Comparison of ENCODE assay signal across 9 cellular contexts in genomic region chr1:26276432-26276838, GRCh38. TPM values are rescaled to one million over a fixed set of nuclear protein-coding genes. Genes with fewer than 3 reads are reported as not detected.
DNase-seq lines count a peak whose midpoint lies in the region; ATAC-seq and TF ChIP-seq lines count a peak whose summit lies in the region.
"Had no signal": no experiment of that assay in that cellular context is flagged by ENCODE, and none has a peak within 500 bp of the region (broad histone marks: within the 10 kb centered on the region; RNA-seq: fewer than 3 reads in every experiment).

No MANE protein-coding gene starts in this region.

- DNase-seq in SK-N-SH: no peak
- no peak for DNase-seq in activated T-helper 1 cell treated with anti-CD3 and anti-CD28 coated beads, Interleukin-12 subunit alpha, Interleukin-12 subunit beta, Interleukin-2, Interleukin-4 antibody, amounts not matched to agents 30 ng/mL and 10 ng/mL and 1 ng/mL, durations not matched to agents 14 hours and 24 hours and 36 hours (ENCODE audit: low spot score)
- DNase-seq in left colon: peak in 1 of 2 donors; percentile 59
- DNase-seq in GM13976 (ENCODE audit: low spot score): no peak
- no peak for DNase-seq in DMS79 treated with DMSO at 0.1 percent for 48 hours (lab: John Stamatoyannopoulos, UW)

- no peaks in the 10 kb centered on the region for H3K9me3 Mint-ChIP-seq in activated T-helper 1 cell treated with anti-CD3 and anti-CD28 coated beads, Interleukin-12 subunit alpha, Interleukin-12 subunit beta, Interleukin-2, Interleukin-4 antibody, amounts not matched to agents 30 ng/mL and 10 ng/mL and 1 ng/mL, durations not matched to agents 14 hours and 24 hours and 36 hours

- in situ Hi-C loops in GM13976 (cut with MboI; ENCODE audit: low sequenced_read_pairs, unreplicated experiment): no loop called here

- H3K27me3 Mint-ChIP-seq in activated T-helper 1 cell treated with anti-CD3 and anti-CD28 coated beads, Interleukin-12 subunit alpha, Interleukin-12 subunit beta, Interleukin-2, Interleukin-4 antibody, amounts not matched to agents 30 ng/mL and 10 ng/mL and 1 ng/mL, durations not matched to agents 14 hours and 24 hours and 36 hours (ENCODE audit: insufficient read depth): no peaks in the 10 kb centered on the region

- H3K4me3 ChIP-seq in SK-N-SH (ENCODE audit: low read depth in 2 of 2, low read length in 1 of 2): no peak overlapping the region

- H3K9ac ChIP-seq in SK-N-SH: peak overlapping the region; percentile 47; the same call in 1 of the 2 replicates

- H3K36me3 Mint-ChIP-seq in activated T-helper 1 cell treated with anti-CD3 and anti-CD28 coated beads, Interleukin-12 subunit alpha, Interleukin-12 subunit beta, Interleukin-2, Interleukin-4 antibody, amounts not matched to agents 30 ng/mL and 10 ng/mL and 1 ng/mL, durations not matched to agents 14 hours and 24 hours and 36 hours (ENCODE audit: low read depth): peaks cover 41% of the 10 kb centered on the region

- no peak for TF ChIP-seq POLR2A in GM18505 (IDR thresholded peaks at IDR 0.05; ENCODE audit: borderline replicate concordance, extremely low read depth, insufficient read depth, insufficient read length)

- H3K4me1 Mint-ChIP-seq in activated T-helper 1 cell treated with anti-CD3 and anti-CD28 coated beads, Interleukin-12 subunit alpha, Interleukin-12 subunit beta, Interleukin-2, Interleukin-4 antibody, amounts not matched to agents 30 ng/mL and 10 ng/mL and 1 ng/mL, durations not matched to agents 14 hours and 24 hours and 36 hours (ENCODE audit: low read depth): peaks cover 63% of the 10 kb centered on the region

- peaks cover 6% of the 10 kb centered on the region for H4K20me1 ChIP-seq in SK-N-SH (ENCODE audit: insufficient read depth)

- WGBS in SK-N-SH (ENCODE audit: low lambda C conversion rate): 0% methylated on average over 1 of the region's 2 CpGs

- TF ChIP-seq RAD21 in SK-N-SH (IDR thresholded peaks at IDR 0.05; ENCODE audit: low read length): no peak

- peak overlapping the region; percentile 71 to 87 for H3K27ac ChIP-seq in SK-N-SH (ENCODE audit: low read depth in 2 of 2, low read length in 1 of 2)
- peak overlapping the region; percentile 74 for H3K27ac ChIP-seq in temporal lobe (ENCODE audit: low read depth, low read length)

- peaks cover 51% of the 10 kb centered on the region for H3F3A ChIP-seq in SK-N-SH (replicated peaks; ENCODE audit: insufficient read depth)

- H2AFZ ChIP-seq in SK-N-SH (ENCODE audit: low read depth): no peak overlapping the region

- peaks cover 9 to 33% of the 10 kb centered on the region in 2 experiments for H3K36me3 ChIP-seq in SK-N-SH (replicated peaks in 1 of 2; ENCODE audit: control insufficient read depth in 1 of 2, insufficient read depth in 2 of 2, low read length in 1 of 2)

- no peaks in the 10 kb centered on the region for H3K9me3 ChIP-seq in SK-N-SH
- H3K9me3 ChIP-seq: MG63 had no signal

- H3K4me2 ChIP-seq in SK-N-SH: peak overlapping the region; percentile 74

- no peak; the same call in 2 of the 3 replicates for ATAC-seq in SK-N-SH treated with all-trans-retinoic acid at 6 μM for 48 hours
- peak; percentile 48 for ATAC-seq in left colon
- no peak for ATAC-seq in GM18505 (IDR thresholded peaks at IDR 0.05; ENCODE audit: unreplicated experiment)

- peaks cover 31 to 48% of the 10 kb centered on the region in 2 experiments; a peak in 3 of 4 replicates for H3K4me1 ChIP-seq in SK-N-SH (ENCODE audit: control insufficient read depth in 1 of 2, insufficient read depth in 2 of 2, low read depth in 1 of 2, low read length in 1 of 2)

- H3K9me2 ChIP-seq in SK-N-SH: no peaks in the 10 kb centered on the region

- H3K27ac Mint-ChIP-seq in activated T-helper 1 cell treated with anti-CD3 and anti-CD28 coated beads, Interleukin-12 subunit alpha, Interleukin-12 subunit beta, Interleukin-2, Interleukin-4 antibody, amounts not matched to agents 30 ng/mL and 10 ng/mL and 1 ng/mL, durations not matched to agents 14 hours and 24 hours and 36 hours: peak overlapping the region; percentile 97

- H3K27me3 ChIP-seq in SK-N-SH (ENCODE audit: insufficient read depth): no peaks in the 10 kb centered on the region
- H3K27me3 ChIP-seq: MG63 had no signal

- peaks cover 23% of the 10 kb centered on the region for H3K79me2 ChIP-seq in SK-N-SH (ENCODE audit: insufficient read depth)

- CTCF ChIA-PET in SK-N-SH (lab: Yijun Ruan, JAX): interaction anchor here (0.6 to 9.5 kb wide), 27 partner anchors 9 to 355 kb away, joined by 3 to 204 read pairs (median 6); partner anchors contain the start of genes C1orf232, CD52, CEP85 and ZNF593

- H3K4me3 Mint-ChIP-seq in activated T-helper 1 cell treated with anti-CD3 and anti-CD28 coated beads, Interleukin-12 subunit alpha, Interleukin-12 subunit beta, Interleukin-2, Interleukin-4 antibody, amounts not matched to agents 30 ng/mL and 10 ng/mL and 1 ng/mL, durations not matched to agents 14 hours and 24 hours and 36 hours: peak overlapping the region; percentile 43

- TF ChIP-seq EP300 in SK-N-SH (IDR thresholded peaks at IDR 0.05; ENCODE audit: borderline replicate concordance in 1 of 2, low read depth in 1 of 2, low read length in 1 of 2): no peak

- POLR2A ChIA-PET in SK-N-SH (lab: Yijun Ruan, JAX): no interaction called here

- intact Hi-C loops in activated T-helper 1 cell treated with anti-CD3 and anti-CD28 coated beads, Interleukin-12 subunit alpha, Interleukin-12 subunit beta, Interleukin-2, Interleukin-4 antibody, amounts not matched to agents 30 ng/mL and 10 ng/mL and 1 ng/mL, durations not matched to agents 14 hours and 24 hours and 36 hours (cut with micrococcal nuclease): loop anchor here (1.0 to 2.0 kb wide), 7 partner anchors 8 to 166 kb away; partner anchors contain the start of genes CEP85, PDIK1L and UBXN11
- intact Hi-C loops in left colon (cut with DNase I, micrococcal nuclease): loop anchor here in 1 of 2 donors (10.0 kb wide), 1 partner anchor 48 kb away; no protein-coding TSS in a partner anchor

- TF ChIP-seq CTCF in SK-N-SH (IDR thresholded peaks at IDR 0.05): no peak
- TF ChIP-seq CTCF in GM13976 (IDR thresholded peaks at IDR 0.05; ENCODE audit: borderline replicate concordance, control extremely low read depth, extremely low read depth, insufficient read depth, missing control alignments): no peak

TF ChIP-seq in SK-N-SH, 30 proteins besides CTCF, POLR2A, EP300 and RAD21 (continues in another document):
- TF ChIP-seq IRF3 (IDR thresholded peaks at IDR 0.05; ENCODE audit: low read depth, low read length): no peak

TF ChIP-seq in SK-N-SH treated with all-trans-retinoic acid at 6 μM for 48 hours, 23 proteins besides CTCF, POLR2A, EP300 and RAD21 (continues in another document):
- TF ChIP-seq TOX (CRISPR knock-in tag; IDR thresholded peaks at IDR 0.05; ENCODE audit: borderline replicate concordance) (no peak), CSRNP3 (CRISPR knock-in tag; IDR thresholded peaks at IDR 0.05) (no peak), ZNF8 (CRISPR knock-in tag; IDR thresholded peaks at IDR 0.05) (no peak), CSDC2 (CRISPR knock-in tag; IDR thresholded peaks at IDR 0.05) (no peak), ZFP30 (CRISPR knock-in tag; IDR thresholded peaks at IDR 0.05) (no peak), ESRRG (CRISPR knock-in tag; IDR thresholded peaks at IDR 0.05) (no peak), ISL1 (CRISPR knock-in tag; IDR thresholded peaks at IDR 0.05) (no peak), SNAI2 (CRISPR knock-in tag; IDR thresholded peaks at IDR 0.05) (no peak)

RNA-seq across cellular contexts. Expression of gene SH3BGRL3, which starts 3.5 kb away (rescaled TPM):
- polyA plus RNA-seq in SK-N-SH (2012; rRNA removed): 131 and 202 TPM in 2 replicates
- polyA plus RNA-seq in SK-N-SH (2012; cell fraction: cytosol; rRNA removed): 152 and 168 TPM in 2 replicates
- 42.7 and 49.7 TPM in 2 replicates for polyA plus RNA-seq in SK-N-SH (2012; cell fraction: nucleus; rRNA removed)
- 551 and 575 TPM in 2 replicates for total RNA-seq in activated T-helper 1 cell treated with anti-CD3 and anti-CD28 coated beads, Interleukin-12 subunit alpha, Interleukin-12 subunit beta, Interleukin-2, Interleukin-4 antibody, amounts not matched to agents 30 ng/mL and 10 ng/mL and 1 ng/mL, durations not matched to agents 14 hours and 24 hours and 36 hours
- 100 to 1,000 TPM; 401 to 409 TPM for total RNA-seq in left colon
- 6.4 TPM for total RNA-seq in temporal lobe

RNA-seq across cellular contexts. Expression of gene UBXN11, which starts 30.0 kb away (rescaled TPM):
- polyA plus RNA-seq in SK-N-SH (2012; rRNA removed): 30.6 and 35.3 TPM in 2 replicates
- polyA plus RNA-seq in SK-N-SH (2012; cell fraction: cytosol; rRNA removed): 5.8 and 8.5 TPM in 2 replicates
- 201 and 211 TPM in 2 replicates for polyA plus RNA-seq in SK-N-SH (2012; cell fraction: nucleus; rRNA removed)
- total RNA-seq in activated T-helper 1 cell treated with anti-CD3 and anti-CD28 coated beads, Interleukin-12 subunit alpha, Interleukin-12 subunit beta, Interleukin-2, Interleukin-4 antibody, amounts not matched to agents 30 ng/mL and 10 ng/mL and 1 ng/mL, durations not matched to agents 14 hours and 24 hours and 36 hours: 14.8 and 22.1 TPM in 2 replicates
- total RNA-seq in left colon (10 to 100 TPM in 1 of 2 donors, 1 to 10 TPM in 1; 10.0 to 13.4 TPM), temporal lobe (7.9 TPM)

RNA-seq across cellular contexts. Expression of gene CD52, which starts 41.3 kb away (rescaled TPM):
- polyA plus RNA-seq in SK-N-SH (2012; rRNA removed): not detected in 2 replicates
- not detected in 2 replicates for polyA plus RNA-seq in SK-N-SH (2012; cell fraction: cytosol; rRNA removed)
- not detected in 2 replicates for polyA plus RNA-seq in SK-N-SH (2012; cell fraction: nucleus; rRNA removed)
- total RNA-seq in activated T-helper 1 cell treated with anti-CD3 and anti-CD28 coated beads, Interleukin-12 subunit alpha, Interleukin-12 subunit beta, Interleukin-2, Interleukin-4 antibody, amounts not matched to agents 30 ng/mL and 10 ng/mL and 1 ng/mL, durations not matched to agents 14 hours and 24 hours and 36 hours: 394 and 411 TPM in 2 replicates
- 10 to 100 TPM in 1 of 2 donors, 1 to 10 TPM in 1; 5.7 to 12.9 TPM for total RNA-seq in left colon
- not detected for total RNA-seq in temporal lobe

RNA-seq across cellular contexts. Expression of gene CEP85, which starts 42.4 kb away (rescaled TPM):
- polyA plus RNA-seq in SK-N-SH (2012; rRNA removed): 12.1 and 16.6 TPM in 2 replicates
- 6.1 and 9.2 TPM in 2 replicates for polyA plus RNA-seq in SK-N-SH (2012; cell fraction: cytosol; rRNA removed)
- 24.1 and 38.1 TPM in 2 replicates for polyA plus RNA-seq in SK-N-SH (2012; cell fraction: nucleus; rRNA removed)
- 37.0 and 37.1 TPM in 2 replicates for total RNA-seq in activated T-helper 1 cell treated with anti-CD3 and anti-CD28 coated beads, Interleukin-12 subunit alpha, Interleukin-12 subunit beta, Interleukin-2, Interleukin-4 antibody, amounts not matched to agents 30 ng/mL and 10 ng/mL and 1 ng/mL, durations not matched to agents 14 hours and 24 hours and 36 hours
- total RNA-seq in left colon: 10 to 100 TPM; 11.4 to 16.7 TPM
- total RNA-seq in temporal lobe: 11.3 TPM

Comparison
In these comparisons a context has a peak if more than half of its experiments do, and no peak if none do; other contexts are left out.
1. RNA of gene SH3BGRL3, which starts 3.5 kb away (total RNA-seq): 551 to 575 TPM in activated T-helper 1 cell treated with anti-CD3 and anti-CD28 coated beads, Interleukin-12 subunit alpha, Interleukin-12 subunit beta, Interleukin-2, Interleukin-4 antibody, amounts not matched to agents 30 ng/mL and 10 ng/mL and 1 ng/mL, durations not matched to agents 14 hours and 24 hours and 36 hours and 401 to 409 TPM in left colon; 6.4 TPM in temporal lobe (single experiment); every median in the first group is over 10 times any median in the second.
2. RNA of gene CD52, which starts 41.3 kb away (total RNA-seq): 394 to 411 TPM in activated T-helper 1 cell treated with anti-CD3 and anti-CD28 coated beads, Interleukin-12 subunit alpha, Interleukin-12 subunit beta, Interleukin-2, Interleukin-4 antibody, amounts not matched to agents 30 ng/mL and 10 ng/mL and 1 ng/mL, durations not matched to agents 14 hours and 24 hours and 36 hours; 5.7 to 12.9 TPM in left colon and not detected in temporal lobe (single experiment); every median in the first group is over 10 times any median in the second.